26 cellular contexts compared by ENCODE assay signal in genomic region chr16:85620403-85620802, GRCh38.
"Had no signal": no experiment of that assay in that cellular context is flagged by ENCODE, and none has a peak within 500 bp of the region (broad histone marks: within the 10 kb centered on the region; RNA-seq: fewer than 3 reads in every experiment).

No MANE protein-coding gene starts in this region.

- H3K4me3 ChIP-seq: hepatocyte, left lung, lung, ovary, psoas muscle, right atrium auricular region, suprapubic skin, tibial nerve, uterus had no signal

- H3K27me3 Mint-ChIP-seq: naive thymus-derived CD8-positive, alpha-beta T cell; stimulated activated naive CD8-positive, alpha-beta T cell treated with anti-CD3 and anti-CD28 coated beads, Interleukin-15, amount 100 ng/mL, for 72 hours had no signal

- H2AFZ ChIP-seq: hepatocyte had no signal

- H3K36me3 Mint-ChIP-seq: activated naive CD4-positive, alpha-beta T cell treated with anti-CD3 and anti-CD28 coated beads, Interleukin-2, amount 10 ng/mL, durations not matched to agents 7 days and 5 days had no signal

- H3K27me3 ChIP-seq: hepatocyte, left lung, ovary, right atrium auricular region, suprapubic skin, tibial nerve, uterus had no signal

- H3K4me3 Mint-ChIP-seq: activated CD4-positive, alpha-beta memory T cell treated with anti-CD3 and anti-CD28 coated beads, Interleukin-2, amount 10 ng/mL, durations not matched to agents 7 days and 5 days; activated CD4-positive, alpha-beta T cell treated with anti-CD3 and anti-CD28 coated beads, Interleukin-2, amount 10 ng/mL, durations not matched to agents 24 days and 14 days; activated naive CD4-positive, alpha-beta T cell treated with anti-CD3 and anti-CD28 coated beads, Interleukin-2, amount 10 ng/mL, durations not matched to agents 7 days and 5 days; stimulated activated effector memory CD8-positive, alpha-beta T cell treated with anti-CD3 and anti-CD28 coated beads, Interleukin-12 subunit alpha, Interleukin-12 subunit beta, amount 100 ng/mL, for 72 hours; stimulated activated naive CD8-positive, alpha-beta T cell treated with anti-CD3 and anti-CD28 coated beads, Interleukin-15, amount 100 ng/mL, for 72 hours; T-cell; T-helper 2 cell treated with Interferon-gamma antibody and Interleukin-4, amounts not matched to agents 5 μg/mL and 100 μg/mL, for 36 hours had no signal

- H3K27ac ChIP-seq: hepatocyte, left lung, neutrophil, ovary, psoas muscle, right atrium auricular region, suprapubic skin, tibial nerve, uterus had no signal

- ATAC-seq: left lung; naive thymus-derived CD8-positive, alpha-beta T cell; psoas muscle; stimulated activated effector memory CD8-positive, alpha-beta T cell treated with anti-CD3 and anti-CD28 coated beads, Interleukin-12 subunit alpha, Interleukin-12 subunit beta, amount 100 ng/mL, for 72 hours; stimulated activated naive CD8-positive, alpha-beta T cell treated with anti-CD3 and anti-CD28 coated beads, Interleukin-15, amount 100 ng/mL, for 72 hours; T-cell had no signal

- H3K27ac Mint-ChIP-seq: activated CD4-positive, alpha-beta memory T cell treated with anti-CD3 and anti-CD28 coated beads, Interleukin-2, amount 10 ng/mL, durations not matched to agents 7 days and 5 days; activated CD4-positive, alpha-beta T cell treated with anti-CD3 and anti-CD28 coated beads, Interleukin-2, amount 10 ng/mL, durations not matched to agents 24 days and 14 days; activated naive CD4-positive, alpha-beta T cell treated with anti-CD3 and anti-CD28 coated beads, Interleukin-2, amount 10 ng/mL, durations not matched to agents 7 days and 5 days; stimulated activated effector memory CD8-positive, alpha-beta T cell treated with anti-CD3 and anti-CD28 coated beads, Interleukin-12 subunit alpha, Interleukin-12 subunit beta, amount 100 ng/mL, for 72 hours; T-cell; T-helper 2 cell treated with Interferon-gamma antibody and Interleukin-4, amounts not matched to agents 5 μg/mL and 100 μg/mL, for 36 hours had no signal

- H3K36me3 ChIP-seq: ovary, right atrium auricular region, suprapubic skin, uterus had no signal

- H3K4me2 ChIP-seq: hepatocyte had no signal

- H3K9me3 ChIP-seq: left lung, neutrophil, ovary, psoas muscle, right atrium auricular region, suprapubic skin, tibial nerve, uterus had no signal

- DNase-seq: activated CD4-positive, alpha-beta memory T cell treated with anti-CD3 and anti-CD28 coated beads, Interleukin-2, amount 10 ng/mL, durations not matched to agents 7 days and 5 days; activated CD4-positive, alpha-beta T cell treated with anti-CD3 and anti-CD28 coated beads, Interleukin-2, amount 10 ng/mL, durations not matched to agents 24 days and 14 days; activated effector memory CD4-positive, alpha-beta T cell treated with anti-CD3 and anti-CD28 coated beads, Interleukin-2, amount 50 U/mL, for 16 hours; activated naive CD4-positive, alpha-beta T cell treated with anti-CD3 and anti-CD28 coated beads, Interleukin-2, amount 10 ng/mL, durations not matched to agents 7 days and 5 days; activated T-cell treated with anti-CD3 and anti-CD28 coated beads for 4 hours; caudate nucleus; dermis blood vessel endothelial cell; effector CD8-positive, alpha-beta T cell; foreskin melanocyte; kidney glomerular epithelial cell; left lung; naive thymus-derived CD8-positive, alpha-beta T cell; ovary; psoas muscle; stimulated activated CD4-positive, alpha-beta T cell treated with anti-CD3 and anti-CD28 coated beads, Interleukin-12 subunit alpha, Interleukin-12 subunit beta, amount 100 ng/mL, for 4 hours; stimulated activated naive CD8-positive, alpha-beta T cell treated with anti-CD3 and anti-CD28 coated beads, Interleukin-15, amount 100 ng/mL, for 72 hours; T-cell; uterus had no signal

- H3K9me3 Mint-ChIP-seq: activated CD4-positive, alpha-beta memory T cell treated with anti-CD3 and anti-CD28 coated beads, Interleukin-2, amount 10 ng/mL, durations not matched to agents 7 days and 5 days; activated CD4-positive, alpha-beta T cell treated with anti-CD3 and anti-CD28 coated beads, Interleukin-2, amount 10 ng/mL, durations not matched to agents 24 days and 14 days; activated naive CD4-positive, alpha-beta T cell treated with anti-CD3 and anti-CD28 coated beads, Interleukin-2, amount 10 ng/mL, durations not matched to agents 7 days and 5 days; naive thymus-derived CD8-positive, alpha-beta T cell; stimulated activated effector memory CD8-positive, alpha-beta T cell treated with anti-CD3 and anti-CD28 coated beads, Interleukin-12 subunit alpha, Interleukin-12 subunit beta, amount 100 ng/mL, for 72 hours; stimulated activated naive CD8-positive, alpha-beta T cell treated with anti-CD3 and anti-CD28 coated beads, Interleukin-15, amount 100 ng/mL, for 72 hours; T-cell; T-helper 2 cell treated with Interferon-gamma antibody and Interleukin-4, amounts not matched to agents 5 μg/mL and 100 μg/mL, for 36 hours had no signal
